22 cellular contexts compared by ENCODE assay signal in genomic region chrX:25275159-25275558, GRCh38.
DNase-seq lines count a peak whose midpoint lies in the region; TF ChIP-seq lines count a peak whose summit lies in the region.
"Had no signal": no experiment of that assay in that cellular context is flagged by ENCODE, and none has a peak within 500 bp of the region (broad histone marks: within the 10 kb centered on the region; RNA-seq: fewer than 3 reads in every experiment).

No MANE protein-coding gene starts in this region.

- H3K36me3 Mint-ChIP-seq in T-helper 2 cell treated with Interferon-gamma antibody and Interleukin-4, amounts not matched to agents 5 μg/mL and 100 μg/mL, for 36 hours (ENCODE audit: low read depth), result no peaks in the 10 kb centered on the region
- H3K36me3 Mint-ChIP-seq: CD8-positive, alpha-beta memory T cell had no signal

- H3K9me3 Mint-ChIP-seq in T-helper 2 cell treated with Interferon-gamma antibody and Interleukin-4, amounts not matched to agents 5 μg/mL and 100 μg/mL, for 36 hours, result no peaks in the 10 kb centered on the region

- H3K27ac Mint-ChIP-seq in T-helper 2 cell treated with Interferon-gamma antibody and Interleukin-4, amounts not matched to agents 5 μg/mL and 100 μg/mL, for 36 hours, result no peak overlapping the region
- H3K27ac Mint-ChIP-seq: CD8-positive, alpha-beta memory T cell had no signal

- no peaks in the 10 kb centered on the region for H3K4me1 Mint-ChIP-seq in T-helper 2 cell treated with Interferon-gamma antibody and Interleukin-4, amounts not matched to agents 5 μg/mL and 100 μg/mL, for 36 hours (ENCODE audit: low read depth)
- H3K4me1 Mint-ChIP-seq: CD8-positive, alpha-beta memory T cell had no signal

- no peak overlapping the region for H2AFZ ChIP-seq in OCI-LY3 (ENCODE audit: low read depth, low read length)

- H3K9me3 ChIP-seq in BE2C, result no peaks in the 10 kb centered on the region
- H3K9me3 ChIP-seq in OCI-LY3 (ENCODE audit: insufficient read depth, low read length), result no peaks in the 10 kb centered on the region
- H3K9me3 ChIP-seq in thyroid gland, result no peaks in the 10 kb centered on the region
- H3K9me3 ChIP-seq: left lung, spleen, stomach had no signal

- H3K9ac ChIP-seq in OCI-LY3 (ENCODE audit: low read length), result no peak overlapping the region

- DNase-seq in BE2C (peak; percentile 8), epithelial cell of esophagus (ENCODE audit: low read depth) (peak; percentile 0), thyroid gland (no peak), NCI-H1092 treated with DMSO at 0.1 percent for 48 hours (lab: John Stamatoyannopoulos, UW) (no peak)
- DNase-seq in activated CD8-positive, alpha-beta memory T cell treated with anti-CD3 and anti-CD28 coated beads, Interleukin-2, amount 50 U/mL, for 4 hours, result no peak
- no peak for DNase-seq in T-helper 2 cell treated with Interferon-gamma antibody and Interleukin-4, amounts not matched to agents 5 μg/mL and 100 μg/mL, for 36 hours (ENCODE audit: low spot score)
- DNase-seq: activated CD4-positive, alpha-beta T cell treated with anti-CD3 and anti-CD28 coated beads, Interleukin-2, amount 50 U/mL, for 1 hour; activated CD8-positive, alpha-beta memory T cell treated with anti-CD3 and anti-CD28 coated beads, Interleukin-2, amount 50 U/mL, for 48 hours; activated effector memory CD4-positive, alpha-beta T cell treated with Interleukin-2 at 50 U/mL for 16 hours; brain microvascular endothelial cell; CD8-positive, alpha-beta memory T cell; head of caudate nucleus; left lung; NCI-H187; NCI-H446; spleen; stimulated activated CD4-positive, alpha-beta T cell treated with anti-CD3 and anti-CD28 coated beads, Interleukin-4, amount 100 ng/mL, for 24 hours; stomach had no signal

- H3K36me3 ChIP-seq in BE2C (no peaks in the 10 kb centered on the region), OCI-LY3 (replicated peaks; ENCODE audit: low read depth, low read length) (no peaks in the 10 kb centered on the region), thyroid gland (no peaks in the 10 kb centered on the region)
- H3K36me3 ChIP-seq: brain microvascular endothelial cell, left lung, spleen, stomach had no signal

- H3K4me3 ChIP-seq in BE2C (ENCODE audit: low read depth, low read length) (no peak overlapping the region), OCI-LY3 (ENCODE audit: low read length) (no peak overlapping the region), epithelial cell of esophagus (ENCODE audit: low read length) (no peak overlapping the region), thyroid gland (replicated peaks in 1 of 3) (no peak overlapping the region)
- H3K4me3 ChIP-seq: coronary artery, left lung, spleen, stomach had no signal

- H3K27ac ChIP-seq in OCI-LY3 (ENCODE audit: low read length) (no peak overlapping the region), thyroid gland (no peak overlapping the region)
- H3K27ac ChIP-seq: brain microvascular endothelial cell, coronary artery, HL-60, left lung, spleen, stomach had no signal

- H3K79me2 ChIP-seq in OCI-LY3 (ENCODE audit: low read length), result no peaks in the 10 kb centered on the region

- TF ChIP-seq CTCF in BE2C (IDR thresholded peaks at IDR 0.05; ENCODE audit: low read depth, low read length) (peak; percentile 50), GM12873 (IDR thresholded peaks at IDR 0.05; ENCODE audit: insufficient read depth, low read depth, low read length, missing control alignments) (peak; percentile 6), OCI-LY3 (IDR thresholded peaks at IDR 0.05; ENCODE audit: low read depth, low read length) (peak; percentile 55), epithelial cell of esophagus (IDR thresholded peaks at IDR 0.05; ENCODE audit: insufficient read depth, low read depth, low read length, missing control alignments) (no peak), thyroid gland (IDR thresholded peaks at IDR 0.05) (no peak)

- H3K27me3 Mint-ChIP-seq in T-helper 2 cell treated with Interferon-gamma antibody and Interleukin-4, amounts not matched to agents 5 μg/mL and 100 μg/mL, for 36 hours (ENCODE audit: low read depth), result no peaks in the 10 kb centered on the region
- H3K27me3 Mint-ChIP-seq: CD8-positive, alpha-beta memory T cell had no signal

- H3K4me2 ChIP-seq in OCI-LY3 (ENCODE audit: low read length), result no peak overlapping the region

- 86 to 96% methylated on average over 3 of the region's 3 CpGs for WGBS in thyroid gland, 2 donors

- no peak for TF ChIP-seq POLR2A in thyroid gland (IDR thresholded peaks at IDR 0.05)

- H4K20me1 ChIP-seq in OCI-LY3 (ENCODE audit: insufficient read depth, low read length), result no peaks in the 10 kb centered on the region

- no peak overlapping the region for H3K4me3 Mint-ChIP-seq in T-helper 2 cell treated with Interferon-gamma antibody and Interleukin-4, amounts not matched to agents 5 μg/mL and 100 μg/mL, for 36 hours
- H3K4me3 Mint-ChIP-seq: CD8-positive, alpha-beta memory T cell had no signal

- H3K27me3 ChIP-seq in BE2C (no peaks in the 10 kb centered on the region), OCI-LY3 (ENCODE audit: low read depth, low read length) (no peaks in the 10 kb centered on the region), thyroid gland (no peaks in the 10 kb centered on the region)
- H3K27me3 ChIP-seq: brain microvascular endothelial cell, left lung, spleen, stomach had no signal

- H3K4me1 ChIP-seq in BE2C (peaks cover 4% of the 10 kb centered on the region), OCI-LY3 (ENCODE audit: low read length) (no peaks in the 10 kb centered on the region), thyroid gland (no peaks in the 10 kb centered on the region)
- H3K4me1 ChIP-seq: left lung, spleen, stomach had no signal

- intact Hi-C loops in thyroid gland (cut with DNase I), result no loop called here

Comparison
In these comparisons a context has a peak if more than half of its experiments do, and no peak if none do; other contexts are left out.
1. DNase-seq: peak in BE2C (single experiment) and epithelial cell of esophagus (single experiment); none in activated CD8-positive, alpha-beta memory T cell treated with anti-CD3 and anti-CD28 coated beads, Interleukin-2, amount 50 U/mL, for 4 hours (single experiment), T-helper 2 cell treated with Interferon-gamma antibody and Interleukin-4, amounts not matched to agents 5 μg/mL and 100 μg/mL, for 36 hours (single experiment), thyroid gland (0 of 2) and NCI-H1092 treated with DMSO at 0.1 percent for 48 hours (single experiment).
2. CTCF ChIP-seq: peak in BE2C (single experiment), GM12873 (single experiment) and OCI-LY3 (single experiment); none in epithelial cell of esophagus (single experiment) and thyroid gland (0 of 6).